ENCODE assay signal across 27 cellular contexts in genomic region chr4:186702940-186703339, GRCh38. TPM values are rescaled to one million over a fixed set of nuclear protein-coding genes. Genes with fewer than 3 reads are reported as not detected.
A peak's percentile ranks its signal among the peaks of the same experiment; 100 is the strongest.
DNase-seq lines count a peak whose midpoint lies in the region; ATAC-seq and TF ChIP-seq lines count a peak whose summit lies in the region.
"Had no signal": no experiment of that assay in that cellular context is flagged by ENCODE, and none has a peak within 500 bp of the region (broad histone marks: within the 10 kb centered on the region; RNA-seq: fewer than 3 reads in every experiment).

No MANE protein-coding gene starts in this region.

- DNase-seq in right cardiac atrium = no peak
- no peak for DNase-seq in Right ventricle myocardium inferior (ENCODE audit: missing footprints)
- DNase-seq in epithelial cell of prostate (ENCODE audit: low read depth, low spot score) = no peak
- no peak for DNase-seq in neuronal stem cell (ENCODE audit: low spot score)
- no peak for DNase-seq in MM.1S
- DNase-seq in prostate gland (ENCODE audit: low spot score) = no peak
- DNase-seq in COR-L47 (lab: John Stamatoyannopoulos, UW) = no peak
- DNase-seq: activated gamma-delta T cell treated with Interleukin-2 at 50 U/mL for 16 hours; activated T-cell treated with anti-CD3 and anti-CD28 coated beads, Interleukin-2, amount 50 U/mL, for 24 hours; CD4-positive, alpha-beta memory T cell; central memory CD4-positive, alpha-beta T cell; dermis blood vessel endothelial cell; esophagus squamous epithelium; hippocampal formation; left colon; MV-4-11; NCI-H1436 treated with DMSO at 0.1 percent for 48 hours; NCI-H446; NCI-H82; OCI-M1; small intestine; stimulated activated naive B cell treated with anti-CD40 and anti-IgM and Interleukin-4, amounts not matched to agents 10 μg/mL and 1 μg/mL and 100 μg/mL, for 72 hours; T-helper 17 cell had no signal

- peak overlapping the region; percentile 50 for H3K27ac ChIP-seq in right cardiac atrium (ENCODE audit: low read length)
- peak overlapping the region; percentile 71 for H3K27ac ChIP-seq in epithelial cell of prostate
- peak overlapping the region; percentile 91 for H3K27ac ChIP-seq in neuronal stem cell (replicated peaks; ENCODE audit: low read length)
- H3K27ac ChIP-seq in MM.1S (ENCODE audit: low read length) = no peak overlapping the region
- H3K27ac ChIP-seq in prostate gland = no peak overlapping the region
- H3K27ac ChIP-seq: neutrophil had no signal

- TF ChIP-seq POLR2A in prostate gland (IDR thresholded peaks at IDR 0.05) = no peak

- H4K20me1 ChIP-seq in MM.1S (ENCODE audit: insufficient read depth, low read length) = no peaks in the 10 kb centered on the region

- H3K36me3 ChIP-seq in neuronal stem cell (replicated peaks in 1 of 2; ENCODE audit: control insufficient read depth in 2 of 2, insufficient read depth in 2 of 2, low read length in 2 of 2) (peaks cover 25 to 77% of the 10 kb centered on the region in 2 donors), MM.1S (replicated peaks; ENCODE audit: insufficient read depth, low read length) (peaks cover under 1% of the 10 kb centered on the region; the same call in 1 of the 2 replicates), prostate gland (no peaks in the 10 kb centered on the region)
- H3K36me3 ChIP-seq: neutrophil had no signal

- H3K4me3 ChIP-seq in right cardiac atrium (ENCODE audit: low read length) (no peak overlapping the region), neuronal stem cell (ENCODE audit: low read length in 2 of 2) (no peak overlapping the region), MM.1S (ENCODE audit: low read length) (no peak overlapping the region), prostate gland (no peak overlapping the region)
- H3K4me3 ChIP-seq: ascending aorta, esophagus squamous epithelium had no signal

- ATAC-seq in right cardiac atrium = no peak
- ATAC-seq in Right ventricle myocardium inferior = no peak
- no peak for ATAC-seq in GM19463 (IDR thresholded peaks at IDR 0.05; ENCODE audit: unreplicated experiment)
- ATAC-seq: left colon; SK-N-SH treated with all-trans-retinoic acid at 6 μM for 48 hours; stimulated activated naive B cell treated with anti-CD40 and anti-IgM and Interleukin-4, amounts not matched to agents 10 μg/mL and 1 μg/mL and 100 μg/mL, for 72 hours; T-helper 17 cell had no signal

- H3K4me1 ChIP-seq in right cardiac atrium (ENCODE audit: control insufficient read depth, insufficient read depth, low read length) = peaks cover 18% of the 10 kb centered on the region
- peaks cover 19 to 23% of the 10 kb centered on the region in 2 donors for H3K4me1 ChIP-seq in neuronal stem cell (ENCODE audit: control insufficient read depth in 2 of 2, insufficient read depth in 1 of 2, low read depth in 1 of 2, low read length in 2 of 2)
- H3K4me1 ChIP-seq in MM.1S (ENCODE audit: low read length) = no peaks in the 10 kb centered on the region
- H3K4me1 ChIP-seq in prostate gland (replicated peaks) = peaks cover 15% of the 10 kb centered on the region

- intact Hi-C loops in right cardiac atrium (cut with DNase I) (no loop called here), Right ventricle myocardium inferior (cut with DNase I) (no loop called here), prostate gland (cut with DNase I) (no loop called here)

- H2AK5ac ChIP-seq in neuronal stem cell (ENCODE audit: low read depth, low read length) = no peak overlapping the region

- H3K9ac ChIP-seq in neuronal stem cell (ENCODE audit: low read depth, low read length, poor library complexity) = no peak overlapping the region
- no peak overlapping the region for H3K9ac ChIP-seq in MM.1S (ENCODE audit: low read length)

- no peak overlapping the region for H3K4me2 ChIP-seq in neuronal stem cell (ENCODE audit: insufficient read depth, low read length, poor library complexity, severe bottlenecking)
- H3K4me2 ChIP-seq in MM.1S (ENCODE audit: low read depth, low read length) = no peak overlapping the region

- H2AFZ ChIP-seq in neuronal stem cell (ENCODE audit: low read length) = no peak overlapping the region
- H2AFZ ChIP-seq in MM.1S (ENCODE audit: low read length) = no peak overlapping the region

- H2BK120ac ChIP-seq in neuronal stem cell (ENCODE audit: low read depth, low read length) = no peak overlapping the region

- no peak overlapping the region for H3K14ac ChIP-seq in neuronal stem cell (ENCODE audit: low read length)

- H3K23ac ChIP-seq in neuronal stem cell (ENCODE audit: low read depth, low read length, poor library complexity) = no peak overlapping the region

- H3K18ac ChIP-seq in neuronal stem cell (ENCODE audit: low read length) = no peak overlapping the region

- no peak overlapping the region for H3K4ac ChIP-seq in neuronal stem cell (ENCODE audit: low read length)

- no peak overlapping the region for H2BK12ac ChIP-seq in neuronal stem cell (ENCODE audit: low read length)

- no peak overlapping the region for H2BK15ac ChIP-seq in neuronal stem cell (ENCODE audit: low read length)

- no peaks in the 10 kb centered on the region for H3K27me3 ChIP-seq in right cardiac atrium (ENCODE audit: control insufficient read depth, insufficient read depth)
- H3K27me3 ChIP-seq in neuronal stem cell (ENCODE audit: control insufficient read depth in 3 of 3, insufficient read depth in 3 of 3, low read depth in 1 of 3, low read length in 3 of 3) = no peaks in the 10 kb centered on the region
- no peaks in the 10 kb centered on the region for H3K27me3 ChIP-seq in MM.1S (replicated peaks; ENCODE audit: insufficient read depth, low read length)
- H3K27me3 ChIP-seq in prostate gland (replicated peaks; ENCODE audit: insufficient read depth) = no peaks in the 10 kb centered on the region
- H3K27me3 ChIP-seq: ascending aorta, esophagus squamous epithelium, neutrophil had no signal

- H4K91ac ChIP-seq in neuronal stem cell (ENCODE audit: low read depth, low read length, poor library complexity) = no peak overlapping the region

- no peaks in the 10 kb centered on the region for H3K9me2 ChIP-seq in MM.1S (replicated peaks; ENCODE audit: insufficient read depth, low read length)

- TF ChIP-seq CTCF in MM.1S (IDR thresholded peaks at IDR 0.05; ENCODE audit: low read length) = no peak
- TF ChIP-seq CTCF in prostate gland (IDR thresholded peaks at IDR 0.05) = no peak

- H2BK5ac ChIP-seq in neuronal stem cell (ENCODE audit: low read length) = no peak overlapping the region

- no peak overlapping the region for H4K8ac ChIP-seq in neuronal stem cell (ENCODE audit: low read depth, low read length)

- H3K79me2 ChIP-seq in MM.1S (ENCODE audit: low read length) = peaks cover 97% of the 10 kb centered on the region

- no peaks in the 10 kb centered on the region for H3F3A ChIP-seq in MM.1S (ENCODE audit: insufficient read depth, low read length)

- no peaks in the 10 kb centered on the region for H3K9me3 ChIP-seq in right cardiac atrium (ENCODE audit: control insufficient read depth, low read length)
- H3K9me3 ChIP-seq in neuronal stem cell (replicated peaks in 1 of 2; ENCODE audit: control insufficient read depth in 2 of 2, insufficient read depth in 1 of 2, low read depth in 1 of 2, low read length in 2 of 2) = peaks cover 0 to 16% of the 10 kb centered on the region in 2 donors
- H3K9me3 ChIP-seq in MM.1S (replicated peaks; ENCODE audit: insufficient read depth, low read length) = no peaks in the 10 kb centered on the region; the same call in 1 of the 2 replicates
- no peaks in the 10 kb centered on the region for H3K9me3 ChIP-seq in prostate gland
- H3K9me3 ChIP-seq: ascending aorta, esophagus squamous epithelium, neutrophil had no signal

- 69% methylated on average over 10 of the region's 10 CpGs for WGBS in right cardiac atrium
- no CpG with 5 or more reads among the region's 10 CpGs for WGBS in neuronal stem cell (ENCODE audit: extremely low coverage in 2 of 2, insufficient read length in 2 of 2, insufficient replicate concordance in 1 of 2), 2 donors
- 72% methylated on average over 10 of the region's 10 CpGs for WGBS in prostate gland

- H3K79me1 ChIP-seq in neuronal stem cell (ENCODE audit: low read depth, low read length) = peaks cover 2% of the 10 kb centered on the region

RNA-seq across cellular contexts. Expression of gene FAT1, which starts 20.7 kb away (rescaled TPM):
- total RNA-seq in right cardiac atrium (10 to 100 TPM; 76.7 to 95.2 (median 82.9) TPM), Right ventricle myocardium inferior (55.2 TPM), prostate gland (100 to 1,000 TPM; 175 to 215 TPM)
- 29.7 TPM for polyA plus RNA-seq in right cardiac atrium
- polyA plus RNA-seq in neuronal stem cell (2013, experiment 1 of 2) = 52.9 TPM
- polyA plus RNA-seq in neuronal stem cell (2013, experiment 2 of 2) = 54.3 TPM
- total RNA-seq: CD4-positive, alpha-beta memory T cell; T-helper 17 cell had no signal
- polyA plus RNA-seq: CD4-positive, alpha-beta memory T cell had no signal

Comparison
In these comparisons a context has a peak if more than half of its experiments do, and no peak if none do; other contexts are left out.
1. H3K27ac ChIP-seq: peak in right cardiac atrium (single experiment), epithelial cell of prostate (single experiment) and neuronal stem cell (single experiment); none in MM.1S (single experiment) and prostate gland (0 of 2).